Comparison of ENCODE assay signal across 25 cellular contexts in the genomic region with DNA sequence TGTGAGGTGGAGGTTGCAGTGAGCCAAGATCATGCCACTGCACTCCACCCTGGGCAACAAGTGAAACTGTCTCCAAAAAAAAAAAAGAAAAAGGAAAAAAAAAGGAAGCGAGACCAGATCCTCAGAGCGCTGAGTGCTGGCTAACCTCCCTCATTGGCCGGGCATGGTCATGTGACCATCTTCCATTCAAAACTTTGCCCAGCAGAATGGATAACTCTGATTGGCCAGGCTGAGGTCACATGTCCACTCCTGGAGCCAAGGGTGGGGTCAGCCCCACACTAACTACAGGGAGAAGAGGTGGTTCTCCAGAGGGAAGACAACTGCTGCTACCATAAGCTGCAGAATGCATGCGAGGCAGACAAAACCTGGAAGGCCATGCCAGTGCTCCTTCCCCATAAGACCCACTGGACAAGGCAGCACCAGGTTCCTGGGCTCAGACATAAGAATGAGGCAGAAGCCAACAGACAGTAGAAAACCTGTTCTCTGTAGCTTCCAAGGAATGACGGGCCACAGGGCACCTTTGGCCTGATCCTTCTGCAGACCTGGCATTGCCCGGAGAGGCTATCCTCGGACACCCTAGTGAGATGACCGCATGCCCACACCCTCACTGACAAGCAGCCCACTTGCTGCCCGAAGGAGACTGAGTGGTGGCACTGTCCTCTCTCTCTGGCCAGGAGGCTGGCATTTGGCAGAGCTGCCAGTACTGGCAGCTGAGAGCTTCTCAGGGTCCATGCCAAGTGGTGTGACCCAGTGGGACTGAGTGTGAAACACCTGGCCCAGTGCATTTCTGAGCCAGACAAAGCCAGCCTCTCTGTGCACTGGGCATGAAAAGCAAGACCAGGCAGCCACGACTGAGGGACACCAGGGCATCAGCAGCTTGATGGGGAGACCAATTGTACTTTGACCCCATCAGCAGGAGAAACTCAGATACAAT.
A peak's percentile ranks its signal among the peaks of the same experiment; 100 is the strongest.
DNase-seq lines count a peak whose midpoint lies in the region; ATAC-seq, FAIRE-seq and TF ChIP-seq lines count a peak whose summit lies in the region.
"Had no signal": no experiment of that assay in that cellular context is flagged by ENCODE, and none has a peak within 500 bp of the region (broad histone marks: within the 10 kb centered on the region; RNA-seq: fewer than 3 reads in every experiment).

No MANE protein-coding gene starts in this region.

- no peak overlapping the region for H4K91ac ChIP-seq in neuronal stem cell (ENCODE audit: low read depth, low read length, poor library complexity)

- H3K36me3 Mint-ChIP-seq in mesothelial cell of epicardium, result no peaks in the 10 kb centered on the region
- H3K36me3 Mint-ChIP-seq: activated naive CD8-positive, alpha-beta T cell treated with anti-CD3 and anti-CD28 coated beads for 36 hours; natural killer cell had no signal

- no peak overlapping the region for H3K4me3 Mint-ChIP-seq in mesothelial cell of epicardium
- H3K4me3 Mint-ChIP-seq: activated B cell treated with CpG ODN at 0.5 μM for 24 hours; activated naive CD8-positive, alpha-beta T cell treated with anti-CD3 and anti-CD28 coated beads for 36 hours; B cell; natural killer cell; T-helper 17 cell had no signal

- H3K14ac ChIP-seq in neuronal stem cell (ENCODE audit: low read length), result no peak overlapping the region

- no peak overlapping the region for H2BK120ac ChIP-seq in neuronal stem cell (ENCODE audit: low read depth, low read length)

- ATAC-seq in body of pancreas, result peak; percentile 82
- ATAC-seq: natural killer cell, T-helper 17 cell had no signal

- 56 to 74% methylated on average over 5 to 10 of the region's 10 CpGs for WGBS in body of pancreas, 2 donors
- no CpG with 5 or more reads among the region's 10 CpGs for WGBS in neuronal stem cell (ENCODE audit: extremely low coverage in 2 of 2, insufficient read length in 2 of 2, insufficient replicate concordance in 1 of 2), 2 donors

- DNase-seq in HTR-8/SVneo (ENCODE audit: insufficient read length, low spot score), result no peak
- peak; percentile 27 for DNase-seq in NOMO-1 treated with DMSO at 0.1 percent for 48 hours (lab: John Stamatoyannopoulos, UW; ENCODE audit: unreplicated experiment)
- peak; percentile 66 to 84 (median 76) for DNase-seq in body of pancreas
- DNase-seq in neuronal stem cell (ENCODE audit: low spot score), result no peak
- no peak for DNase-seq in activated gamma-delta T cell treated with Interleukin-2 at 50 U/mL for 16 hours
- no peak for DNase-seq in mesothelial cell of epicardium (ENCODE audit: low spot score in 2 of 2, unreplicated experiment in 2 of 2)
- no peak for DNase-seq in NCI-H2081 treated with DMSO at 0.1 percent for 48 hours (lab: John Stamatoyannopoulos, UW)
- no peak for DNase-seq in dermis blood vessel endothelial cell
- DNase-seq: activated B cell treated with CpG ODN at 0.5 μM for 24 hours; activated CD8-positive, alpha-beta memory T cell treated with anti-CD3 and anti-CD28 coated beads for 24 hours; activated naive CD8-positive, alpha-beta T cell treated with anti-CD3 and anti-CD28 coated beads for 36 hours; activated T-cell treated with anti-CD3 and anti-CD28 coated beads, Interleukin-2, amount 50 U/mL, for 48 hours; colonic mucosa; DMS 273 treated with DMSO at 0.1 percent for 48 hours; HCEC 1CT; islet precursor cell; mammary epithelial cell; natural killer cell; NCI-H2029; SHP77; stomach; T-helper 17 cell had no signal

- no peak overlapping the region for H3K9ac ChIP-seq in neuronal stem cell (ENCODE audit: low read depth, low read length, poor library complexity)
- H3K9ac ChIP-seq: parathyroid adenoma had no signal

- H4K8ac ChIP-seq in neuronal stem cell (ENCODE audit: low read depth, low read length), result no peak overlapping the region

- no peaks in the 10 kb centered on the region for H3K36me3 ChIP-seq in body of pancreas (replicated peaks in 1 of 2; ENCODE audit: insufficient read depth in 1 of 2, low read depth in 2 of 2)
- no peaks in the 10 kb centered on the region for H3K36me3 ChIP-seq in neuronal stem cell (replicated peaks in 1 of 2; ENCODE audit: control insufficient read depth in 2 of 2, insufficient read depth in 2 of 2, low read length in 2 of 2)
- H3K36me3 ChIP-seq: colonic mucosa, stomach had no signal

- H2AK5ac ChIP-seq in neuronal stem cell (ENCODE audit: low read depth, low read length), result peak overlapping the region; percentile 23

- H3K9me3 Mint-ChIP-seq in mesothelial cell of epicardium, result no peaks in the 10 kb centered on the region
- H3K9me3 Mint-ChIP-seq: activated B cell treated with CpG ODN at 0.5 μM for 24 hours; activated naive CD8-positive, alpha-beta T cell treated with anti-CD3 and anti-CD28 coated beads for 36 hours; natural killer cell had no signal

- no peak for TF ChIP-seq POLR2A in body of pancreas (IDR thresholded peaks at IDR 0.05)

- intact Hi-C loops in body of pancreas (cut with DNase I), result no loop called here

- TF ChIP-seq CTCF in body of pancreas (IDR thresholded peaks at IDR 0.05) (no peak), mesothelial cell of epicardium (IDR thresholded peaks at IDR 0.05; ENCODE audit: unreplicated experiment) (no peak)

- peak overlapping the region; percentile 9 for H3K18ac ChIP-seq in neuronal stem cell (ENCODE audit: low read length)

- H2BK12ac ChIP-seq in neuronal stem cell (ENCODE audit: low read length), result no peak overlapping the region

- peak; percentile 42 for FAIRE-seq in HTR-8/SVneo (lab: Jason Lieb, UNC)
- FAIRE-seq: GM12891 had no signal

- no peaks in the 10 kb centered on the region for H3K9me3 ChIP-seq in body of pancreas
- no peaks in the 10 kb centered on the region for H3K9me3 ChIP-seq in neuronal stem cell (replicated peaks in 1 of 2; ENCODE audit: control insufficient read depth in 2 of 2, insufficient read depth in 1 of 2, low read depth in 1 of 2, low read length in 2 of 2)
- H3K9me3 ChIP-seq: colonic mucosa, stomach had no signal

- peaks cover 18% of the 10 kb centered on the region for H3K27me3 Mint-ChIP-seq in mesothelial cell of epicardium (ENCODE audit: low read depth)

- no peak overlapping the region for H3K27ac Mint-ChIP-seq in mesothelial cell of epicardium
- H3K27ac Mint-ChIP-seq: activated B cell treated with CpG ODN at 0.5 μM for 24 hours; activated naive CD8-positive, alpha-beta T cell treated with anti-CD3 and anti-CD28 coated beads for 36 hours; B cell; natural killer cell; T-helper 17 cell had no signal

- H3K4me1 ChIP-seq in body of pancreas (peaks cover 15% of the 10 kb centered on the region), neuronal stem cell (ENCODE audit: control insufficient read depth in 2 of 2, insufficient read depth in 1 of 2, low read depth in 1 of 2, low read length in 2 of 2) (no peaks in the 10 kb centered on the region)
- H3K4me1 ChIP-seq: colonic mucosa, parathyroid adenoma, stomach had no signal

- H3K27ac ChIP-seq in body of pancreas (peak overlapping the region in 3 of 4 donors; percentile 8 to 58 (median 32)), neuronal stem cell (replicated peaks; ENCODE audit: low read length) (no peak overlapping the region)
- H3K27ac ChIP-seq: colonic mucosa, parathyroid adenoma, stomach had no signal

- H2BK15ac ChIP-seq in neuronal stem cell (ENCODE audit: low read length), result peak overlapping the region; percentile 23

- no peak overlapping the region for H3K23ac ChIP-seq in neuronal stem cell (ENCODE audit: low read depth, low read length, poor library complexity)

- no peak overlapping the region for H3K4me2 ChIP-seq in neuronal stem cell (ENCODE audit: insufficient read depth, low read length, poor library complexity, severe bottlenecking)

- H2BK5ac ChIP-seq in neuronal stem cell (ENCODE audit: low read length), result no peak overlapping the region

- no peak overlapping the region for H3K4me3 ChIP-seq in body of pancreas
- no peak overlapping the region for H3K4me3 ChIP-seq in neuronal stem cell (ENCODE audit: low read length in 2 of 2)
- H3K4me3 ChIP-seq: colonic mucosa, stomach had no signal

- H3K27me3 ChIP-seq in body of pancreas (no peaks in the 10 kb centered on the region), neuronal stem cell (ENCODE audit: control insufficient read depth in 3 of 3, insufficient read depth in 3 of 3, low read depth in 1 of 3, low read length in 3 of 3) (peaks cover 0 to 13% (median 0%) of the 10 kb centered on the region in 3 experiments)
- H3K27me3 ChIP-seq: colonic mucosa had no signal

- H3K79me1 ChIP-seq in neuronal stem cell (ENCODE audit: low read depth, low read length), result no peaks in the 10 kb centered on the region

- H2AFZ ChIP-seq in neuronal stem cell (ENCODE audit: low read length), result no peak overlapping the region
- H2AFZ ChIP-seq: parathyroid adenoma had no signal

- peaks cover 5% of the 10 kb centered on the region for H3K4me1 Mint-ChIP-seq in mesothelial cell of epicardium
- H3K4me1 Mint-ChIP-seq: activated B cell treated with CpG ODN at 0.5 μM for 24 hours; activated naive CD8-positive, alpha-beta T cell treated with anti-CD3 and anti-CD28 coated beads for 36 hours; B cell; natural killer cell; T-helper 17 cell had no signal

- no peak overlapping the region for H3K4ac ChIP-seq in neuronal stem cell (ENCODE audit: low read length)

Comparison
In these comparisons a context has a peak if more than half of its experiments do, and no peak if none do; other contexts are left out.
1. DNase-seq: peak in NOMO-1 treated with DMSO at 0.1 percent for 48 hours (single experiment) and body of pancreas (4 of 4); none in HTR-8/SVneo (single experiment), neuronal stem cell (single experiment), activated gamma-delta T cell treated with Interleukin-2 at 50 U/mL for 16 hours (single experiment), mesothelial cell of epicardium (0 of 2), NCI-H2081 treated with DMSO at 0.1 percent for 48 hours (single experiment) and dermis blood vessel endothelial cell (single experiment).